Comparison of ENCODE assay signal across 11 cellular contexts in genomic region chr1:156691665-156692408, GRCh38. TPM values are rescaled to one million over a fixed set of nuclear protein-coding genes. Genes with fewer than 3 reads are reported as not detected.
DNase-seq lines count a peak whose midpoint lies in the region; ATAC-seq and TF ChIP-seq lines count a peak whose summit lies in the region.
"Had no signal": no experiment of that assay in that cellular context is flagged by ENCODE, and none has a peak within 500 bp of the region (broad histone marks: within the 10 kb centered on the region; RNA-seq: fewer than 3 reads in every experiment).

No MANE protein-coding gene starts in this region.

- no TSS peak for BruUV-seq in Calu3 (replicated peaks; lab: Mats Ljungman, UMichigan)

- H3K36me3 Mint-ChIP-seq in Calu3 (ENCODE audit: insufficient read depth, unreplicated experiment) (no peaks in the 10 kb centered on the region), neural crest cell (ENCODE audit: low read depth) (no peaks in the 10 kb centered on the region)
- no peaks in the 10 kb centered on the region for H3K36me3 Mint-ChIP-seq in dendritic cell treated with granulocyte-macrophage colony-stimulating factor and Interleukin-4, amounts not matched to agents 40 ng/mL and 50 ng/mL, for 4 days (ENCODE audit: low read depth)
- H3K36me3 Mint-ChIP-seq: natural killer cell had no signal

- intact Hi-C loops in Calu3 (cut with micrococcal nuclease; ENCODE audit: unreplicated experiment): no loop called here
- intact Hi-C loops in dendritic cell treated with granulocyte-macrophage colony-stimulating factor and Interleukin-4, amounts not matched to agents 40 ng/mL and 50 ng/mL, for 4 days (cut with micrococcal nuclease): no loop called here

- DNase-seq in Calu3 (peak; percentile 35), M059J (ENCODE audit: low read depth) (peak; percentile 66), neural crest cell (ENCODE audit: low read depth, low spot score) (no peak), NCI-H526 (lab: John Stamatoyannopoulos, UW) (no peak), GM13976 (ENCODE audit: low spot score) (no peak), dedifferentiated amniotic fluid mesenchymal stem cell (ENCODE audit: extremely low spot score) (no peak)
- DNase-seq in stimulated activated naive CD8-positive, alpha-beta T cell treated with anti-CD3 and anti-CD28 coated beads, Interleukin-15, amount 100 ng/mL, for 72 hours: no peak
- DNase-seq: erythroblast, natural killer cell, RPMI8226 had no signal

- TF ChIP-seq CTCF in Calu3 (IDR thresholded peaks at IDR 0.05; ENCODE audit: unreplicated experiment) (no peak), neural crest cell (conservative IDR thresholded peaks at IDR 0.05) (no peak), GM13976 (IDR thresholded peaks at IDR 0.05; ENCODE audit: borderline replicate concordance, control extremely low read depth, extremely low read depth, insufficient read depth, missing control alignments) (no peak)

- H3K4me3 Mint-ChIP-seq in Calu3 (ENCODE audit: low read depth, unreplicated experiment) (peak overlapping the region; percentile 39), neural crest cell (peak overlapping the region; percentile 86)
- peak overlapping the region; percentile 1 for H3K4me3 Mint-ChIP-seq in dendritic cell treated with granulocyte-macrophage colony-stimulating factor and Interleukin-4, amounts not matched to agents 40 ng/mL and 50 ng/mL, for 4 days
- no peak overlapping the region for H3K4me3 Mint-ChIP-seq in stimulated activated naive CD8-positive, alpha-beta T cell treated with anti-CD3 and anti-CD28 coated beads, Interleukin-15, amount 100 ng/mL, for 72 hours
- H3K4me3 Mint-ChIP-seq: natural killer cell had no signal

- ATAC-seq in stimulated activated naive CD8-positive, alpha-beta T cell treated with anti-CD3 and anti-CD28 coated beads, Interleukin-15, amount 100 ng/mL, for 72 hours: no peak
- ATAC-seq: natural killer cell had no signal

- no peaks in the 10 kb centered on the region for H3K9me3 Mint-ChIP-seq in Calu3 (ENCODE audit: low read depth, unreplicated experiment)
- no peaks in the 10 kb centered on the region for H3K9me3 Mint-ChIP-seq in dendritic cell treated with granulocyte-macrophage colony-stimulating factor and Interleukin-4, amounts not matched to agents 40 ng/mL and 50 ng/mL, for 4 days
- H3K9me3 Mint-ChIP-seq in neural crest cell: no peaks in the 10 kb centered on the region
- H3K9me3 Mint-ChIP-seq in stimulated activated naive CD8-positive, alpha-beta T cell treated with anti-CD3 and anti-CD28 coated beads, Interleukin-15, amount 100 ng/mL, for 72 hours: no peaks in the 10 kb centered on the region
- H3K9me3 Mint-ChIP-seq: natural killer cell had no signal

- H3K27ac Mint-ChIP-seq in Calu3 (ENCODE audit: unreplicated experiment) (peak overlapping the region; percentile 3), neural crest cell (ENCODE audit: unreplicated experiment) (peak overlapping the region; percentile 46)
- H3K27ac Mint-ChIP-seq in dendritic cell treated with granulocyte-macrophage colony-stimulating factor and Interleukin-4, amounts not matched to agents 40 ng/mL and 50 ng/mL, for 4 days: no peak overlapping the region
- peak overlapping the region in 1 of 2 donors; percentile 57 for H3K27ac Mint-ChIP-seq in stimulated activated naive CD8-positive, alpha-beta T cell treated with anti-CD3 and anti-CD28 coated beads, Interleukin-15, amount 100 ng/mL, for 72 hours
- H3K27ac Mint-ChIP-seq: natural killer cell had no signal

- in situ Hi-C loops in GM13976 (cut with MboI; ENCODE audit: low sequenced_read_pairs, unreplicated experiment): no loop called here

- CTCF ChIA-PET in Calu3 (lab: Charles Lee): interaction anchor here (0.7 to 7.2 kb wide), 9 partner anchors 10 to 236 kb away, joined by 3 to 199 read pairs (median 3); partner anchors contain the start of genes CRABP2, ISG20L2, METTL25B and NTRK1

- no peaks in the 10 kb centered on the region for H3K27me3 Mint-ChIP-seq in Calu3 (ENCODE audit: unreplicated experiment)
- peaks cover 81% of the 10 kb centered on the region for H3K27me3 Mint-ChIP-seq in dendritic cell treated with granulocyte-macrophage colony-stimulating factor and Interleukin-4, amounts not matched to agents 40 ng/mL and 50 ng/mL, for 4 days
- peaks cover 9% of the 10 kb centered on the region for H3K27me3 Mint-ChIP-seq in neural crest cell (ENCODE audit: low read depth)
- H3K27me3 Mint-ChIP-seq in stimulated activated naive CD8-positive, alpha-beta T cell treated with anti-CD3 and anti-CD28 coated beads, Interleukin-15, amount 100 ng/mL, for 72 hours: peaks cover 69% of the 10 kb centered on the region

- H3K4me1 Mint-ChIP-seq in Calu3 (ENCODE audit: low read depth, unreplicated experiment) (peaks cover 44% of the 10 kb centered on the region), neural crest cell (peaks cover 66% of the 10 kb centered on the region)
- peaks cover 36% of the 10 kb centered on the region for H3K4me1 Mint-ChIP-seq in dendritic cell treated with granulocyte-macrophage colony-stimulating factor and Interleukin-4, amounts not matched to agents 40 ng/mL and 50 ng/mL, for 4 days (ENCODE audit: low read depth)
- H3K4me1 Mint-ChIP-seq in stimulated activated naive CD8-positive, alpha-beta T cell treated with anti-CD3 and anti-CD28 coated beads, Interleukin-15, amount 100 ng/mL, for 72 hours: peaks cover 36% of the 10 kb centered on the region

RNA-seq across cellular contexts. Expression of gene CRABP2, which starts 13.5 kb away (rescaled TPM):
- total RNA-seq in Calu3 (2022): 17.6 and 27.3 TPM in 2 replicates
- total RNA-seq in M059J (2014; rRNA removed; shearing (Covaris generic)): 21.1 and 31.9 TPM in 2 replicates
- 606 and 647 TPM in 2 replicates for total RNA-seq in neural crest cell

RNA-seq across cellular contexts. Expression of gene NES, which starts 14.6 kb away (rescaled TPM):
- 6.1 and 7.4 TPM in 2 replicates for total RNA-seq in Calu3 (2022)
- 0.02 and 0.37 TPM in 2 replicates for total RNA-seq in M059J (2014; rRNA removed; shearing (Covaris generic))
- total RNA-seq in neural crest cell: 248 and 265 TPM in 2 replicates
- total RNA-seq: natural killer cell had no signal

RNA-seq across cellular contexts. Expression of gene METTL25B, which starts 36.4 kb away (rescaled TPM):
- total RNA-seq in Calu3 (2022) (52.7 and 63.8 TPM in 2 replicates), neural crest cell (30.4 and 33.0 TPM in 2 replicates)
- total RNA-seq in M059J (2014; rRNA removed; shearing (Covaris generic)): 12.2 and 23.3 TPM in 2 replicates

RNA-seq across cellular contexts. Expression of gene ISG20L2, which starts 36.7 kb away (rescaled TPM):
- 60.9 and 61.6 TPM in 2 replicates for total RNA-seq in Calu3 (2022)
- 27.0 and 27.8 TPM in 2 replicates for total RNA-seq in M059J (2014; rRNA removed; shearing (Covaris generic))
- 47.0 and 52.7 TPM in 2 replicates for total RNA-seq in neural crest cell

RNA-seq across cellular contexts. Expression of gene MRPL24, which starts 49.1 kb away (rescaled TPM):
- 130 and 138 TPM in 2 replicates for total RNA-seq in Calu3 (2022)
- 48.1 and 61.7 TPM in 2 replicates for total RNA-seq in M059J (2014; rRNA removed; shearing (Covaris generic))
- 37.3 and 49.3 TPM in 2 replicates for total RNA-seq in neural crest cell

Comparison
In these comparisons a context has a peak if more than half of its experiments do, and no peak if none do; other contexts are left out.
1. DNase-seq: peak in Calu3 (single experiment) and M059J (single experiment); none in neural crest cell (single experiment), NCI-H526 (0 of 2), GM13976 (single experiment), dedifferentiated amniotic fluid mesenchymal stem cell (single experiment) and stimulated activated naive CD8-positive, alpha-beta T cell treated with anti-CD3 and anti-CD28 coated beads, Interleukin-15, amount 100 ng/mL, for 72 hours (0 of 2).
2. H3K4me3 Mint-ChIP-seq: peak in Calu3 (single experiment), dendritic cell treated with granulocyte-macrophage colony-stimulating factor and Interleukin-4, amounts not matched to agents 40 ng/mL and 50 ng/mL, for 4 days (single experiment) and neural crest cell (single experiment); none in stimulated activated naive CD8-positive, alpha-beta T cell treated with anti-CD3 and anti-CD28 coated beads, Interleukin-15, amount 100 ng/mL, for 72 hours (0 of 2).
3. RNA of gene CRABP2, which starts 13.5 kb away (total RNA-seq): 606 to 647 TPM in neural crest cell; 21.1 to 31.9 TPM in M059J and 17.6 to 27.3 TPM in Calu3; every median in the first group is over 10 times any median in the second.
4. RNA of gene NES, which starts 14.6 kb away (total RNA-seq): 248 to 265 TPM in neural crest cell; 6.1 to 7.4 TPM in Calu3 and 0.02 to 0.37 TPM in M059J; every median in the first group is over 10 times any median in the second.